Comparison of ENCODE assay signal across 16 cellular contexts in the genomic region with DNA sequence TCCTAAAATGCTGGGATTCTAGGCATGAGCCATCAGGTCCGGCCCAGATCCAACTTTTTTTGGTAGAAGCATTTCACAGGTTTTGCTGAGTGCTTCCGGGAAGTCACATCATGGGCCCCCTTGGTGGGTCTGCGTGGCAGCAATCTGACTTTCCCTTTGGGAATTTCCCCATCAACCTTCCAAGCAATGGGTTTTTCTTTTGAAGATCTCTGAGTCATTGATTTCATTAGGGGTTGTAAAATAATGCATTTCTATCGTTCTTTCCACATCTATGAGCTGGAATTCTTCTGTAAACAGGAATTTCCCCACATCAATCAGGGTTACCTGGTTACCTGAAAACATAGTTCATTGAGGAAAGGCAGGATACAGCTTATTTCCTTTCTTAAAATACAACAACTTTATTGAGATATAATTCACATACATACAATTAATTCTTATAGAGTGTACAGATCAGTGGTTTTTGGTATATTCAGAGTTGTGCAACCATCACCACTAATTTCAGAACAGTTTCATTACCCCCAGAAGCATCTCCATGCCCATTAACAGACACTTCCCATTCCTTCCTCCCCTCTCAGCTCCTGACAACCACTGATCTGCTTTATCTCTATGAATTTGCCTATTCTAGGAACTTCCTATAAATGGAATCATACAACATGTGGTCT. TPM values are rescaled to one million over a fixed set of nuclear protein-coding genes. Genes with fewer than 3 reads are reported as not detected.
DNase-seq lines count a peak whose midpoint lies in the region; ATAC-seq, FAIRE-seq and TF ChIP-seq lines count a peak whose summit lies in the region.
"Had no signal": no experiment of that assay in that cellular context is flagged by ENCODE, and none has a peak within 500 bp of the region (broad histone marks: within the 10 kb centered on the region; RNA-seq: fewer than 3 reads in every experiment).

No MANE protein-coding gene starts in this region.

- H3K36me3 ChIP-seq in K562 (ENCODE audit: control insufficient read depth, insufficient read depth, low read length), result no peaks in the 10 kb centered on the region
- H3K36me3 ChIP-seq: BLaER1 had no signal

- peaks cover 13% of the 10 kb centered on the region for H3K9me3 ChIP-seq in K562 (replicated peaks; ENCODE audit: control insufficient read depth, insufficient read depth, low read depth, low read length)

- no peak overlapping the region for H2AFZ ChIP-seq in K562 (ENCODE audit: low read depth, low read length)

- FAIRE-seq in K562 (lab: Jason Lieb, UNC), result no peak
- FAIRE-seq: frontal cortex, GM18507 had no signal

- no peak overlapping the region for H3K4me3 Mint-ChIP-seq in progenitor cell of endocrine pancreas (ENCODE audit: low read depth)

- H3K9me3 Mint-ChIP-seq in progenitor cell of endocrine pancreas (ENCODE audit: low read depth), result peaks cover 3% of the 10 kb centered on the region

- no TSS peak for BruUV-seq in K562 (replicated peaks; lab: Mats Ljungman, UMichigan)

- no peak overlapping the region for H3K27ac ChIP-seq in K562 (ENCODE audit: extremely low read depth, low read depth, low read length)
- H3K27ac ChIP-seq: BLaER1 had no signal

- peaks cover 5 to 9% of the 10 kb centered on the region in 2 experiments; a peak in 3 of 5 replicates for H3K27me3 ChIP-seq in K562 (ENCODE audit: control insufficient read depth in 2 of 2, insufficient read depth in 2 of 2, low read length in 2 of 2)
- H3K27me3 ChIP-seq: BLaER1 had no signal

- POLR2A ChIA-PET in K562 (lab: Yijun Ruan, JAX), result interaction anchor here (0.6 to 1.1 kb wide), 4 partner anchors 9 to 184 kb away, joined by 3 read pairs; no protein-coding TSS in a partner anchor

- H3K79me2 ChIP-seq in K562 (ENCODE audit: control insufficient read depth, insufficient read depth, low read length), result no peaks in the 10 kb centered on the region

- H3K36me3 Mint-ChIP-seq in progenitor cell of endocrine pancreas (ENCODE audit: insufficient read depth), result no peaks in the 10 kb centered on the region

- CTCF ChIA-PET in K562 (lab: Yijun Ruan, JAX; ENCODE audit: low intra/inter-chr PET ratio), result no interaction called here

- TF ChIP-seq POLR2A in K562 (conservative IDR thresholded peaks at IDR 0.05), result no peak

- H3K27me3 Mint-ChIP-seq in progenitor cell of endocrine pancreas, result peaks cover 8% of the 10 kb centered on the region

- no peak for TF ChIP-seq RAD21 in K562 (CRISPR knock-in tag; conservative IDR thresholded peaks at IDR 0.05 in 1 of 2, IDR thresholded peaks at IDR 0.05 in 1 of 2)

- H3K9ac ChIP-seq in K562 (ENCODE audit: insufficient read depth in 1 of 2, low read depth in 2 of 2, low read length in 2 of 2), result no peak overlapping the region
- H3K9ac ChIP-seq: BLaER1 had no signal

- H4K20me1 ChIP-seq in K562 (replicated peaks; ENCODE audit: control insufficient read depth, insufficient read depth, low read length), result no peaks in the 10 kb centered on the region
- H4K20me1 ChIP-seq: BLaER1 had no signal

- no peak overlapping the region for H3K4me2 ChIP-seq in K562 (ENCODE audit: insufficient read depth, low read length)
- H3K4me2 ChIP-seq: BLaER1 had no signal

- H3K4me1 ChIP-seq in K562 (replicated peaks in 1 of 2; ENCODE audit: control insufficient read depth in 2 of 2, insufficient read depth in 2 of 2, low read length in 2 of 2), result peaks cover 0 to 8% of the 10 kb centered on the region in 2 experiments; a peak in 1 of 5 replicates
- H3K4me1 ChIP-seq: BLaER1 had no signal

- no peak overlapping the region for H3K27ac Mint-ChIP-seq in progenitor cell of endocrine pancreas

- WGBS in K562 (ENCODE audit: insufficient coverage, low coverage, missing lambda C conversion rate), result 17% methylated on average over 4 of the region's 4 CpGs

- in situ Hi-C loops in K562 (cut with MboI), result no loop called here

- ATAC-seq in K562 (no peak), left ventricle myocardium superior (no peak)
- ATAC-seq: right cardiac atrium had no signal

- no peak for TF ChIP-seq EP300 in K562 (IDR thresholded peaks at IDR 0.05; ENCODE audit: low read length)

- H3K4me3 ChIP-seq in AG10803 (ENCODE audit: low read length), result no peak overlapping the region
- H3K4me3 ChIP-seq in K562, result no peak overlapping the region
- H3K4me3 ChIP-seq: BLaER1 had no signal

- no peaks in the 10 kb centered on the region for H3K4me1 Mint-ChIP-seq in progenitor cell of endocrine pancreas (ENCODE audit: low read depth)

- H3K9me1 ChIP-seq in K562 (ENCODE audit: control insufficient read depth, insufficient read depth, low read length), result no peaks in the 10 kb centered on the region

- TF ChIP-seq CTCF in AG10803 (conservative IDR thresholded peaks at IDR 0.05; ENCODE audit: low read length) (no peak), K562 (IDR thresholded peaks at IDR 0.05 in 2 of 3, conservative IDR thresholded peaks at IDR 0.05 in 1 of 3; ENCODE audit: insufficient read depth in 2 of 3, low read depth in 1 of 3, low read length in 3 of 3) (no peak), progenitor cell of endocrine pancreas (IDR thresholded peaks at IDR 0.05; ENCODE audit: unreplicated experiment) (no peak)

- intact Hi-C loops in K562 (cut with micrococcal nuclease), result no loop called here
- intact Hi-C loops in left ventricle myocardium superior (cut with micrococcal nuclease), result loop anchor here (10.0 kb wide), 1 partner anchor 171 kb away; no protein-coding TSS in a partner anchor

- DNase-seq in AG10803 (ENCODE audit: low read depth) (peak; percentile 55), M059J (ENCODE audit: low read depth) (peak; percentile 69), K562 (ENCODE audit: extremely low read depth in 1 of 4, low spot score in 3 of 4) (peak in 1 of 4 experiments; percentile 4), progenitor cell of endocrine pancreas (ENCODE audit: low spot score, unreplicated experiment) (no peak), NCI-H1694 (lab: John Stamatoyannopoulos, UW) (no peak), left ventricle myocardium superior (no peak)
- DNase-seq: amygdala, HCEC 1CT, MM.1S, NCI-H345, right cardiac atrium, T-helper 9 cell had no signal

RNA-seq across cellular contexts. Expression of a gene that starts 9.8 kb away (rescaled TPM):
- 26.6 and 37.6 TPM in 2 replicates for total RNA-seq in M059J (2014; rRNA removed; shearing (Covaris generic))
- total RNA-seq in K562 (2011; cell fraction: chromatin; rRNA removed; ENCODE audit: low replicate concordance), result 64.2 and 253 TPM in 2 replicates
- total RNA-seq in K562 (2011; cell fraction: nucleolus; rRNA removed), result 186 and 214 TPM in 2 replicates
- total RNA-seq in K562 (2011; cell fraction: nucleoplasm; rRNA removed), result 76.0 and 95.5 TPM in 2 replicates
- total RNA-seq in K562 (2014; rRNA removed) (43.3 and 54.0 TPM in 2 replicates), K562 (2014; rRNA removed; fragmentation: Illumina TruSeq; extraction: Trizol) (10.4 and 11.0 TPM in 2 replicates), K562 (2015; rRNA removed; fragmentation: Illumina TruSeq; extraction: Trizol) (29.6 and 33.2 TPM in 2 replicates), K562 (2021) (46.5 and 53.4 TPM in 2 replicates), progenitor cell of endocrine pancreas (52.6 and 57.7 TPM in 2 replicates), left ventricle myocardium superior (27.3 TPM)
- polyA plus RNA-seq in K562 (2011; rRNA removed) (43.4 and 71.1 TPM in 2 replicates), K562 (2014; fragmentation: Illumina TruSeq; extraction: Trizol) (15.1 and 31.6 TPM in 2 replicates), K562 (2014; fragmentation: Nextera tagmentation; extraction: Ambion mirVana) (1 to 10 TPM; 1.1 to 1.7 TPM), K562 (2014; rRNA removed) (50.3 and 54.1 TPM in 2 replicates)
- polyA plus RNA-seq in K562 (2011; cell fraction: cytosol; rRNA removed), result 56.0 and 83.7 TPM in 2 replicates
- polyA plus RNA-seq in K562 (2011; cell fraction: nucleus; rRNA removed), result 333 and 422 TPM in 2 replicates
- 34.3 and 57.6 TPM in 2 replicates for polyA plus RNA-seq in K562 (2012)
- 22.8 and 30.5 TPM in 2 replicates for polyA minus RNA-seq in K562 (2011; rRNA and poly(A)+ RNA removed)
- 36.4 and 38.9 TPM in 2 replicates for polyA minus RNA-seq in K562 (2011; cell fraction: cytosol; rRNA and poly(A)+ RNA removed)
- 70.3 and 82.3 TPM in 2 replicates for polyA minus RNA-seq in K562 (2011; cell fraction: nucleus; rRNA and poly(A)+ RNA removed)

RNA-seq across cellular contexts. Expression of a gene that starts 18.3 kb away (rescaled TPM):
- total RNA-seq in M059J (2014; rRNA removed; shearing (Covaris generic)), result not detected in 2 replicates
- not detected in 2 replicates for total RNA-seq in K562 (2011; cell fraction: chromatin; rRNA removed; ENCODE audit: low replicate concordance)
- total RNA-seq in K562 (2011; cell fraction: nucleolus; rRNA removed), result not detected in 2 replicates
- total RNA-seq in K562 (2011; cell fraction: nucleoplasm; rRNA removed), result not detected in 2 replicates
- total RNA-seq in K562 (2014; rRNA removed), result not detected in 2 replicates
- total RNA-seq in K562 (2014; rRNA removed; fragmentation: Illumina TruSeq; extraction: Trizol), result not detected in 2 replicates
- total RNA-seq in K562 (2015; rRNA removed; fragmentation: Illumina TruSeq; extraction: Trizol), result not detected in 2 replicates
- total RNA-seq in K562 (2021), result not detected in 2 replicates
- not detected in 2 replicates for polyA plus RNA-seq in K562 (2011; rRNA removed)
- not detected in 2 replicates for polyA plus RNA-seq in K562 (2011; cell fraction: cytosol; rRNA removed)
- not detected in 2 replicates for polyA plus RNA-seq in K562 (2011; cell fraction: nucleus; rRNA removed)
- not detected in 2 replicates for polyA plus RNA-seq in K562 (2012)
- not detected in 2 replicates for polyA plus RNA-seq in K562 (2014; fragmentation: Illumina TruSeq; extraction: Trizol)
- polyA plus RNA-seq in K562 (2014; fragmentation: Nextera tagmentation; extraction: Ambion mirVana), result not detected
- polyA plus RNA-seq in K562 (2014; rRNA removed), result not detected in 2 replicates
- polyA minus RNA-seq in K562 (2011; rRNA and poly(A)+ RNA removed), result not detected in 2 replicates
- not detected in 2 replicates for polyA minus RNA-seq in K562 (2011; cell fraction: cytosol; rRNA and poly(A)+ RNA removed)
- not detected in 2 replicates for polyA minus RNA-seq in K562 (2011; cell fraction: nucleus; rRNA and poly(A)+ RNA removed)
- total RNA-seq in progenitor cell of endocrine pancreas, result not detected in 2 replicates
- 0.84 TPM for total RNA-seq in left ventricle myocardium superior
- total RNA-seq: G401 had no signal

RNA-seq across cellular contexts. Expression of a gene that starts 32.1 kb away (rescaled TPM):
- total RNA-seq in M059J (2014; rRNA removed; shearing (Covaris generic)), result 1.4 and 1.9 TPM in 2 replicates
- 0.44 TPM in 1 of 2 replicates, not detected in the other for total RNA-seq in K562 (2011; cell fraction: chromatin; rRNA removed; ENCODE audit: low replicate concordance)
- not detected in 2 replicates for total RNA-seq in K562 (2011; cell fraction: nucleolus; rRNA removed)
- total RNA-seq in K562 (2011; cell fraction: nucleoplasm; rRNA removed), result 0.31 TPM in 1 of 2 replicates, not detected in the other
- total RNA-seq in K562 (2014; rRNA removed) (0.05 TPM in 1 of 2 replicates, not detected in the other), K562 (2014; rRNA removed; fragmentation: Illumina TruSeq; extraction: Trizol) (not detected in 2 replicates), K562 (2015; rRNA removed; fragmentation: Illumina TruSeq; extraction: Trizol) (not detected in 2 replicates), K562 (2021) (0.09 TPM in 1 of 2 replicates, not detected in the other), progenitor cell of endocrine pancreas (not detected in 2 replicates), left ventricle myocardium superior (3,996 TPM)
- polyA plus RNA-seq in K562 (2011; rRNA removed) (0.07 and 0.08 TPM in 2 replicates), K562 (2014; fragmentation: Illumina TruSeq; extraction: Trizol) (0.19 TPM in 1 of 2 replicates, not detected in the other), K562 (2014; fragmentation: Nextera tagmentation; extraction: Ambion mirVana) (not detected), K562 (2014; rRNA removed) (not detected in 2 replicates)
- polyA plus RNA-seq in K562 (2011; cell fraction: cytosol; rRNA removed), result 0.03 and 0.04 TPM in 2 replicates
- 0.07 and 0.08 TPM in 2 replicates for polyA plus RNA-seq in K562 (2011; cell fraction: nucleus; rRNA removed)
- polyA plus RNA-seq in K562 (2012), result 0.16 and 0.17 TPM in 2 replicates
- polyA minus RNA-seq in K562 (2011; rRNA and poly(A)+ RNA removed), result not detected in 2 replicates
- polyA minus RNA-seq in K562 (2011; cell fraction: cytosol; rRNA and poly(A)+ RNA removed), result not detected in 2 replicates
- not detected in 2 replicates for polyA minus RNA-seq in K562 (2011; cell fraction: nucleus; rRNA and poly(A)+ RNA removed)
- total RNA-seq: frontal cortex had no signal

RNA-seq across cellular contexts. Expression of a gene that starts 36.1 kb away (rescaled TPM):
- total RNA-seq in M059J (2014; rRNA removed; shearing (Covaris generic)), result 0.42 TPM in 1 of 2 replicates, not detected in the other
- 0.55 and 2.4 TPM in 2 replicates for total RNA-seq in K562 (2011; cell fraction: chromatin; rRNA removed; ENCODE audit: low replicate concordance)
- total RNA-seq in K562 (2011; cell fraction: nucleolus; rRNA removed), result 0.92 and 2.0 TPM in 2 replicates
- 0.76 and 2.0 TPM in 2 replicates for total RNA-seq in K562 (2011; cell fraction: nucleoplasm; rRNA removed)
- total RNA-seq in K562 (2014; rRNA removed), result 0.18 TPM in 1 of 2 replicates, not detected in the other
- not detected in 2 replicates for total RNA-seq in K562 (2014; rRNA removed; fragmentation: Illumina TruSeq; extraction: Trizol)
- total RNA-seq in K562 (2015; rRNA removed; fragmentation: Illumina TruSeq; extraction: Trizol), result not detected in 2 replicates
- 0.07 and 0.18 TPM in 2 replicates for total RNA-seq in K562 (2021)
- polyA plus RNA-seq in K562 (2011; rRNA removed), result 0.10 and 0.45 TPM in 2 replicates
- polyA plus RNA-seq in K562 (2011; cell fraction: cytosol; rRNA removed), result 0.24 and 1.1 TPM in 2 replicates
- 4.6 and 6.0 TPM in 2 replicates for polyA plus RNA-seq in K562 (2011; cell fraction: nucleus; rRNA removed)
- 0.14 and 0.35 TPM in 2 replicates for polyA plus RNA-seq in K562 (2012)
- polyA plus RNA-seq in K562 (2014; fragmentation: Illumina TruSeq; extraction: Trizol), result 0.10 TPM in 1 of 2 replicates, not detected in the other
- under 1 TPM in 1 of 2 experiments, not detected in 1; 0.03 TPM for polyA plus RNA-seq in K562 (2014; fragmentation: Nextera tagmentation; extraction: Ambion mirVana)
- 0.37 TPM in 1 of 2 replicates, not detected in the other for polyA plus RNA-seq in K562 (2014; rRNA removed)
- polyA minus RNA-seq in K562 (2011; rRNA and poly(A)+ RNA removed), result 0.07 TPM in 1 of 2 replicates, not detected in the other
- polyA minus RNA-seq in K562 (2011; cell fraction: cytosol; rRNA and poly(A)+ RNA removed), result not detected in 2 replicates
- 0.56 and 0.94 TPM in 2 replicates for polyA minus RNA-seq in K562 (2011; cell fraction: nucleus; rRNA and poly(A)+ RNA removed)
- total RNA-seq in progenitor cell of endocrine pancreas, result 2.2 and 2.4 TPM in 2 replicates
- 0.15 TPM for total RNA-seq in left ventricle myocardium superior

RNA-seq across cellular contexts. Expression of a gene that starts 57.8 kb away (rescaled TPM):
- 0.05 and 0.32 TPM in 2 replicates for total RNA-seq in M059J (2014; rRNA removed; shearing (Covaris generic))
- total RNA-seq in K562 (2011; cell fraction: chromatin; rRNA removed; ENCODE audit: low replicate concordance), result 1.2 and 5.1 TPM in 2 replicates
- 3.3 and 5.3 TPM in 2 replicates for total RNA-seq in K562 (2011; cell fraction: nucleolus; rRNA removed)
- 1.8 and 2.3 TPM in 2 replicates for total RNA-seq in K562 (2011; cell fraction: nucleoplasm; rRNA removed)
- 0.64 and 1.6 TPM in 2 replicates for total RNA-seq in K562 (2014; rRNA removed)
- total RNA-seq in K562 (2014; rRNA removed; fragmentation: Illumina TruSeq; extraction: Trizol), result 0.32 and 0.40 TPM in 2 replicates
- 0.19 and 0.29 TPM in 2 replicates for total RNA-seq in K562 (2015; rRNA removed; fragmentation: Illumina TruSeq; extraction: Trizol)
- total RNA-seq in K562 (2021), result 1.1 TPM in 2 replicates
- 1.4 and 4.0 TPM in 2 replicates for polyA plus RNA-seq in K562 (2011; rRNA removed)
- polyA plus RNA-seq in K562 (2011; cell fraction: cytosol; rRNA removed), result 3.6 and 5.5 TPM in 2 replicates
- polyA plus RNA-seq in K562 (2011; cell fraction: nucleus; rRNA removed), result 22.9 and 26.0 TPM in 2 replicates
- 0.48 and 1.8 TPM in 2 replicates for polyA plus RNA-seq in K562 (2012)
- polyA plus RNA-seq in K562 (2014; fragmentation: Illumina TruSeq; extraction: Trizol), result 0.97 and 1.1 TPM in 2 replicates
- polyA plus RNA-seq in K562 (2014; fragmentation: Nextera tagmentation; extraction: Ambion mirVana), result under 1 TPM; 0.08 to 0.49 TPM
- polyA plus RNA-seq in K562 (2014; rRNA removed), result 1.2 and 1.7 TPM in 2 replicates
- 0.99 and 1.2 TPM in 2 replicates for polyA minus RNA-seq in K562 (2011; rRNA and poly(A)+ RNA removed)
- polyA minus RNA-seq in K562 (2011; cell fraction: cytosol; rRNA and poly(A)+ RNA removed), result 1.0 TPM in 1 of 2 replicates, not detected in the other
- 1.5 and 2.3 TPM in 2 replicates for polyA minus RNA-seq in K562 (2011; cell fraction: nucleus; rRNA and poly(A)+ RNA removed)
- total RNA-seq in progenitor cell of endocrine pancreas, result 1.5 and 2.3 TPM in 2 replicates
- 2.1 TPM for total RNA-seq in left ventricle myocardium superior

Comparison
In these comparisons a context has a peak if more than half of its experiments do, and no peak if none do; other contexts are left out.
1. DNase-seq: peak in AG10803 (single experiment) and M059J (single experiment); none in progenitor cell of endocrine pancreas (single experiment), NCI-H1694 (single experiment) and left ventricle myocardium superior (single experiment).
2. RNA of a gene that starts 32.1 kb away (total RNA-seq): 3,996 TPM in left ventricle myocardium superior (single experiment); 1.4 to 1.9 TPM in M059J, 0.05 to 0.44 TPM in K562 and not detected in progenitor cell of endocrine pancreas; every median in the first group is over 1,000 times any median in the second.